ENCODE assay signal across 2 cellular contexts in the genomic region with DNA sequence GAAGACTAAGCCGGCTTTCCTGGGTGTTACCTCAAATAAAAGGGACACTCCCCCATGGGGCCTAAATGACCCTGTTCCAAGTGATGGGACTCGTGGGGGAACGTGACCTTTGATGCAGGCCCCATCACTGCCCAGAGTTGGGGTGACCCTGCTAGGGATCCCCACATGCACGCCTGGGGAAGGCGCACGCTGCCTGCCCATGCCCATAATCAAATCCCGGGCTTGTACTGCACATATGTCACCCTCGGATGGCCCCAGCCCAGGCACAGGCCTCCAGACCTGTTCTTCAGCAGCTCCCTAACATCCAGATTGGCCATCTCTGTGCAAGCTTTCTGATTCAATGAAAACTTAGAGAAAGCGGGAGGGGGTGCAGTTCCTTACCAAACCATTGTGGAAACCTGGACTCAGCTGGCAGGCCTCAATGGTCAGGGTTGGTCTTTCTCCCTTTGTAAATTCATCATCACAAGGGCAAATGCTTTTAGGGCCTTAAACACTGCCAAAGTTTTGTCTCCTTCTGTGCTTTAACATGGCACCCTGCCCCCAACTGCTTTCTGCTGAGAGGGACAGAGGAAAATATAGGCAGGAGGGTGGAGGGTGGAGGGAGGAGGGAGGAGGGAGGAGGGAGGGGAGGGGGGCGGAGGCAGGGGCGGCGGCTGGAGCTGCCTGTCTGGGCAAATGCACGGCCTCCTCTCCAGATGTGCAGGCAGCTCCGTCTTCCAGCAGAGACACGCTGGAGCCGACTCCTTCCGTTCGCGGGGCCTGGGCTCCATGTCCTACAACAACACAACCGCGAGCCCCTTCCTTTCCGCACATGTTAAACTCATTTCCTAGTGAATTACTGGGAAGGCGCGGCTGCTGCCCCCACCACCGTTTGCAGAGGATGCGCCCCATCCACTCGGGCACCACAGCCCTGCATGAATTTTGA.
TF ChIP-seq lines count a peak whose summit lies in the region.

No MANE protein-coding gene starts in this region.

TF ChIP-seq in SK-N-SH, 30 proteins besides CTCF, POLR2A, EP300 and RAD21 (continued from another document):
- TF ChIP-seq, protein P1, sequence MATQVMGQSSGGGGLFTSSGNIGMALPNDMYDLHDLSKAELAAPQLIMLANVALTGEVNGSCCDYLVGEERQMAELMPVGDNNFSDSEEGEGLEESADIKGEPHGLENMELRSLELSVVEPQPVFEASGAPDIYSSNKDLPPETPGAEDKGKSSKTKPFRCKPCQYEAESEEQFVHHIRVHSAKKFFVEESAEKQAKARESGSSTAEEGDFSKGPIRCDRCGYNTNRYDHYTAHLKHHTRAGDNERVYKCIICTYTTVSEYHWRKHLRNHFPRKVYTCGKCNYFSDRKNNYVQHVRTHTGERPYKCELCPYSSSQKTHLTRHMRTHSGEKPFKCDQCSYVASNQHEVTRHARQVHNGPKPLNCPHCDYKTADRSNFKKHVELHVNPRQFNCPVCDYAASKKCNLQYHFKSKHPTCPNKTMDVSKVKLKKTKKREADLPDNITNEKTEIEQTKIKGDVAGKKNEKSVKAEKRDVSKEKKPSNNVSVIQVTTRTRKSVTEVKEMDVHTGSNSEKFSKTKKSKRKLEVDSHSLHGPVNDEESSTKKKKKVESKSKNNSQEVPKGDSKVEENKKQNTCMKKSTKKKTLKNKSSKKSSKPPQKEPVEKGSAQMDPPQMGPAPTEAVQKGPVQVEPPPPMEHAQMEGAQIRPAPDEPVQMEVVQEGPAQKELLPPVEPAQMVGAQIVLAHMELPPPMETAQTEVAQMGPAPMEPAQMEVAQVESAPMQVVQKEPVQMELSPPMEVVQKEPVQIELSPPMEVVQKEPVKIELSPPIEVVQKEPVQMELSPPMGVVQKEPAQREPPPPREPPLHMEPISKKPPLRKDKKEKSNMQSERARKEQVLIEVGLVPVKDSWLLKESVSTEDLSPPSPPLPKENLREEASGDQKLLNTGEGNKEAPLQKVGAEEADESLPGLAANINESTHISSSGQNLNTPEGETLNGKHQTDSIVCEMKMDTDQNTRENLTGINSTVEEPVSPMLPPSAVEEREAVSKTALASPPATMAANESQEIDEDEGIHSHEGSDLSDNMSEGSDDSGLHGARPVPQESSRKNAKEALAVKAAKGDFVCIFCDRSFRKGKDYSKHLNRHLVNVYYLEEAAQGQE (IDR thresholded peaks at IDR 0.05; ENCODE audit: low read depth, low read length) = no peak
- TF ChIP-seq TEAD4 (IDR thresholded peaks at IDR 0.05; ENCODE audit: borderline replicate concordance, insufficient read depth) (no peak), MEF2A (IDR thresholded peaks at IDR 0.05; ENCODE audit: borderline replicate concordance, low read depth) (no peak), GABPA (IDR thresholded peaks at IDR 0.05; ENCODE audit: low read depth) (no peak), EZH2phosphoT487 (IDR thresholded peaks at IDR 0.05; ENCODE audit: borderline replicate concordance, low read depth) (no peak), SMC3 (IDR thresholded peaks at IDR 0.05; ENCODE audit: low read depth, low read length) (no peak), POLR2AphosphoS5 (IDR thresholded peaks at IDR 0.05; ENCODE audit: low read depth, low read length) (no peak)
- TF ChIP-seq, protein P2, sequence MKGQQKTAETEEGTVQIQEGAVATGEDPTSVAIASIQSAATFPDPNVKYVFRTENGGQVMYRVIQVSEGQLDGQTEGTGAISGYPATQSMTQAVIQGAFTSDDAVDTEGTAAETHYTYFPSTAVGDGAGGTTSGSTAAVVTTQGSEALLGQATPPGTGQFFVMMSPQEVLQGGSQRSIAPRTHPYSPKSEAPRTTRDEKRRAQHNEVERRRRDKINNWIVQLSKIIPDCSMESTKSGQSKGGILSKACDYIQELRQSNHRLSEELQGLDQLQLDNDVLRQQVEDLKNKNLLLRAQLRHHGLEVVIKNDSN (IDR thresholded peaks at IDR 0.05; ENCODE audit: borderline replicate concordance, low read depth) = no peak
TF ChIP-seq in SK-N-SH: peak in this region for 0.

TF ChIP-seq in SK-N-SH treated with all-trans-retinoic acid at 6 μM for 48 hours, 23 proteins besides CTCF, POLR2A, EP300 and RAD21 (continued from another document):
- TF ChIP-seq CSRNP3 (CRISPR knock-in tag; IDR thresholded peaks at IDR 0.05) (no peak), ZNF8 (CRISPR knock-in tag; IDR thresholded peaks at IDR 0.05) (no peak), ZFP3 (CRISPR knock-in tag; IDR thresholded peaks at IDR 0.05) (no peak), ZC3H10 (CRISPR knock-in tag; IDR thresholded peaks at IDR 0.05) (no peak), ARNTL (CRISPR knock-in tag; IDR thresholded peaks at IDR 0.05; ENCODE audit: borderline replicate concordance, low read depth) (no peak), GLIS3 (CRISPR knock-in tag; IDR thresholded peaks at IDR 0.05) (no peak)
- TF ChIP-seq, protein P3, sequence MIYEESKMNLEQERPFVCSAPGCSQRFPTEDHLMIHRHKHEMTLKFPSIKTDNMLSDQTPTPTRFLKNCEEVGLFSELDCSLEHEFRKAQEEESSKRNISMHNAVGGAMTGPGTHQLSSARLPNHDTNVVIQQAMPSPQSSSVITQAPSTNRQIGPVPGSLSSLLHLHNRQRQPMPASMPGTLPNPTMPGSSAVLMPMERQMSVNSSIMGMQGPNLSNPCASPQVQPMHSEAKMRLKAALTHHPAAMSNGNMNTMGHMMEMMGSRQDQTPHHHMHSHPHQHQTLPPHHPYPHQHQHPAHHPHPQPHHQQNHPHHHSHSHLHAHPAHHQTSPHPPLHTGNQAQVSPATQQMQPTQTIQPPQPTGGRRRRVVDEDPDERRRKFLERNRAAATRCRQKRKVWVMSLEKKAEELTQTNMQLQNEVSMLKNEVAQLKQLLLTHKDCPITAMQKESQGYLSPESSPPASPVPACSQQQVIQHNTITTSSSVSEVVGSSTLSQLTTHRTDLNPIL (CRISPR knock-in tag; IDR thresholded peaks at IDR 0.05; ENCODE audit: low read depth) = no peak
